ENCODE assay signal across 1 cellular context in the genomic region with DNA sequence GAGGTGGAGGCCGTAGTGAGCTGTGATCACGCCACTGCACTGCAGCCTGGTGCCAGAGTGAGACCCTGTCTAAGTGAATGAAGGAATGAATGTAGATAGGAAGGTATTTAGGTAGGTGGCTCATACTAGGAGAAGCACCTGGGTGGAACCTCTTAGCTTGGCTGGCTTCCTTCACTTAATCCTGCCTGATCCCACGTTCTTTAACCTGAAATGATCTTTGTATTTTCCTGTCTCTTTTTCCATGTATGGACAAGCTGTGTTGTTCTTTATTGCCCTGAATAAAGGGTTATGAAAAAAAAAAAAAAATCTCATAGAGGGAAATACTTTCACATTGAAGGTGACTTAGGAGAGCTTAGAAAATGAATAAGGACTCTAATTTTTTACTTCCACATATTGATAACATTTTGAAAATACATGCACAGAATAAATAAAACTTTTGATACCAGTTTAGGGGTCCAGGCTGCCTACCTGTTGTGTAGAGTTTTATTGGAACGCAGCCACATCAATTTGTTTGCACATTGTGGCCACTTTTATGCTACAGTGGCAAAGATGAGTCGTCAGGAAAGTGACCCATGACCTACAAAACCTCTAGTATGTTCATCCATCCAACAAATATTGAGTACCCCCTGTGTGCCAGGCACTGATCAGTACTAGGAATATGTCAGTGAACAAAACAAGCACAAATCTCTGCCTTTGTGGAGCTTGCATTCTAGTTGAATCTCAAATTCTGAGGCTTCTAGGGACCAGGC.
A peak's percentile ranks its signal among the peaks of the same experiment; 100 is the strongest.
TF ChIP-seq lines count a peak whose summit lies in the region.

No MANE protein-coding gene starts in this region.

TF ChIP-seq in HepG2, 621 proteins besides CTCF, POLR2A, EP300 and RAD21:
- TF ChIP-seq MXI1 (IDR thresholded peaks at IDR 0.05; ENCODE audit: borderline replicate concordance, low read depth, low read length) (no peak), NR2F1 (CRISPR knock-in tag; IDR thresholded peaks at IDR 0.05) (0 out of 4 replicates have a peak, but pooled peaks of 1 of the 2 experiments have one; percentile 9), FOSL2 (CRISPR knock-in tag; IDR thresholded peaks at IDR 0.05) (peak; percentile 51)
TF ChIP-seq in HepG2: peak in this region for 2.
